23 cellular contexts compared by ENCODE assay signal in the genomic region with DNA sequence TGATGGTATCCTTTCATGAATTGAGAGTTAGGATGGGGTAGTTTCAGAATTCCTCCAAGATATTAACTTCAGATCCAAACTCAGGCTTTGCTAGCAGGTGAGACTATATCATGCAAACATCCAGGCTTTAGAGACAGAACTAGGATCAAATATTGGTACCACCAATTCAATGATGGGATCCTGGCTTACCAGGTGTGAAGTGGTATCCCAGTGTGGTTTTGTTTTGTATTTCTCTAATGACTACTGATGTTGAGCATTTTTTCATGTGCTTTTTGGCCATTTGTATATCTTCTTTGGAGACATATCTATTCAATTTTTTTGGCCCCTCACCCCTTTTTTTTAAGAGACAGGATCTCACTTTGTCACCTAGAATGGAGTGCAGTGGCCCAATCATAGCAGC. TPM values are rescaled to one million over a fixed set of nuclear protein-coding genes. Genes with fewer than 3 reads are reported as not detected.
"Had no signal": no experiment of that assay in that cellular context is flagged by ENCODE, and none has a peak within 500 bp of the region (broad histone marks: within the 10 kb centered on the region; RNA-seq: fewer than 3 reads in every experiment).

No MANE protein-coding gene starts in this region.

- H3K27me3 ChIP-seq: adrenal gland, SJCRH30 had no signal

- ATAC-seq: activated CD4-positive, alpha-beta T cell treated with anti-CD3 and anti-CD28 coated beads for 36 hours; activated CD8-positive, alpha-beta T cell treated with anti-CD3 and anti-CD28 coated beads, Interleukin-2, amount 10 ng/mL, durations not matched to agents 7 days and 5 days had no signal

- DNase-seq: activated CD4-positive, alpha-beta T cell treated with anti-CD3 and anti-CD28 coated beads for 36 hours; activated CD8-positive, alpha-beta memory T cell treated with anti-CD3 and anti-CD28 coated beads, Interleukin-2, amount 50 U/mL, for 48 hours; activated CD8-positive, alpha-beta T cell treated with anti-CD3 and anti-CD28 coated beads, Interleukin-2, amount 10 ng/mL, durations not matched to agents 7 days and 5 days; activated naive CD4-positive, alpha-beta T cell treated with anti-CD3 and anti-CD28 coated beads, Interleukin-2, amount 50 U/mL, for 16 hours; activated naive CD8-positive, alpha-beta T cell treated with anti-CD3 and anti-CD28 coated beads, Interleukin-2, amount 10 ng/mL, durations not matched to agents 7 days and 5 days; activated T-cell treated with anti-CD3 and anti-CD28 coated beads, Interleukin-2, amount 50 U/mL, for 1 hour; adrenal gland; anterior cingulate cortex; cerebellar nuclear complex; KG1; NCI-H1105; NCI-H1436; NCI-H1694 treated with DMSO at 0.1 percent for 48 hours; NCI-H2081; NCI-H2171 treated with DMSO at 0.1 percent for 48 hours; NCI-H226; NCI-H526; NCI-H774; Right ventricle myocardium superior; SJCRH30; SK-N-SH; T-helper 1 cell had no signal

- H3K9ac ChIP-seq: SK-N-SH had no signal

- H3K36me3 ChIP-seq: adrenal gland, SJCRH30 had no signal

- H3K4me3 ChIP-seq: adrenal gland, SJCRH30 had no signal

- H3K9me3 ChIP-seq: adrenal gland, SJCRH30, SK-N-SH had no signal

RNA-seq across cellular contexts. Expression of gene DRC3, which starts 57.5 kb away (rescaled TPM):
- total RNA-seq: T-helper 2 cell treated with Interferon-gamma antibody and Interleukin-4, amounts not matched to agents 100 ng/mL and 5 ng/mL, for 36 hours had no signal
